Comparison of ENCODE assay signal across 8 cellular contexts in the genomic region with DNA sequence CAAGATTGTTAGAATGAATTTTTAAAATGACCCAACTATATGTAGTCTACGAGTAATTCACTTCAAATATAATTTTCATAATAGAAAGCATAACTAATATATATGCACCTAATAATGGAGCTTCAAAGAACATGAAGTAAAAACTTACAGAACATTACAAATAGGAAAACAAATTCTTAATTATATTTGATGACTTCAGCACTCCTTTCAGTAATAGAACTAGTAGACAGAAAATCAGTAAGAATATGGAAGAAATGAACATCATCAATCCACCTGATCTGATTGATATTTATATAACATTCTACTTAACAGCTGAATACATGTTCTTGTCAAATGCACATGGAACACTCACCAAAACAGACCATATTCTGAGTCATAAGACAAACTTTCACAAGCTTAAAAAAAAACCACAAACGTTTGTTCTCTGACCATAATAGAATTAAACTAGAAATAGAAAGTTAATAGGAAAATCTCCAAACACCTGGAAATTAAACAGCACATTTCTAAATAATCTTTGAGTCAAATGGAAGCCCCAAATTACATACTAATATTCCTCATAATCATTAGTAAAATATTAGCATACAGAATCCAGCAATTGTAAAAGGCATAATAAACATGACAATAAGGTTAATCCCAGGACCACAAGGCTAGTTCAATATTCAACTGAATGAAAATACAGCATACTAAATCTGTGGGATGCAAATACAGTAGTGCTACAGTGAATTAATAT. TPM values are rescaled to one million over a fixed set of nuclear protein-coding genes. Genes with fewer than 3 reads are reported as not detected.
DNase-seq lines count a peak whose midpoint lies in the region; ATAC-seq and TF ChIP-seq lines count a peak whose summit lies in the region.

No MANE protein-coding gene starts in this region.

- H3K27ac ChIP-seq in HL-60 (replicated peaks) (peak overlapping the region; percentile 33), suprapubic skin (no peak overlapping the region)

- WGBS in suprapubic skin: 51% methylated on average over 2 of the region's 2 CpGs

- peak; percentile 87 for ATAC-seq in GM21423 (IDR thresholded peaks at IDR 0.05; ENCODE audit: unreplicated experiment)

- DNase-seq in AML-193 (lab: John Stamatoyannopoulos, UW): peak; percentile 57 to 66
- DNase-seq in HL-60 (ENCODE audit: low read depth in 1 of 2, low spot score in 1 of 2): peak in 1 of 2 experiments; percentile 42
- DNase-seq in epithelial cell of proximal tubule (ENCODE audit: low read depth): peak; percentile 48
- DNase-seq in stimulated activated CD4-positive, alpha-beta T cell treated with anti-CD3 and anti-CD28 coated beads, Interleukin-4, amount 100 ng/mL, for 24 hours: no peak
- no peak for DNase-seq in medulla oblongata (ENCODE audit: extremely low spot score)
- no peak for DNase-seq in suprapubic skin (ENCODE audit: low spot score in 2 of 2)
- DNase-seq in ureter (ENCODE audit: low spot score): no peak

- H3K36me3 ChIP-seq in suprapubic skin: no peaks in the 10 kb centered on the region

- H3K9me3 ChIP-seq in suprapubic skin: no peaks in the 10 kb centered on the region

- no peaks in the 10 kb centered on the region for H3K27me3 ChIP-seq in HL-60 (ENCODE audit: insufficient read depth, poor library complexity, severe bottlenecking)
- no peaks in the 10 kb centered on the region for H3K27me3 ChIP-seq in suprapubic skin

- TF ChIP-seq EP300 in suprapubic skin (IDR thresholded peaks at IDR 0.05): no peak

- peaks cover under 1% of the 10 kb centered on the region for H3K4me1 ChIP-seq in suprapubic skin

- no peak overlapping the region for H3K4me3 ChIP-seq in HL-60 (replicated peaks; ENCODE audit: insufficient read depth, low read length)
- H3K4me3 ChIP-seq in epithelial cell of proximal tubule (ENCODE audit: low read depth, low read length): no peak overlapping the region
- no peak overlapping the region for H3K4me3 ChIP-seq in suprapubic skin

- TF ChIP-seq CTCF in HL-60 (IDR thresholded peaks at IDR 0.05; ENCODE audit: insufficient read depth, low read length): no peak
- TF ChIP-seq CTCF in epithelial cell of proximal tubule (conservative IDR thresholded peaks at IDR 0.05; ENCODE audit: low read depth, low read length): no peak
- no peak for TF ChIP-seq CTCF in suprapubic skin (IDR thresholded peaks at IDR 0.05)

- no peak for TF ChIP-seq POLR2A in suprapubic skin (IDR thresholded peaks at IDR 0.05)

RNA-seq across cellular contexts. Expression of a gene that starts 48.0 kb away (rescaled TPM):
- total RNA-seq in epithelial cell of proximal tubule (7.0 and 7.3 TPM in 2 replicates), suprapubic skin (10 to 100 TPM; 32.2 to 94.9 (median 41.0) TPM), ureter (77.2 TPM)

Comparison
In these comparisons a context has a peak if more than half of its experiments do, and no peak if none do; other contexts are left out.
1. DNase-seq: peak in AML-193 (2 of 2) and epithelial cell of proximal tubule (single experiment); none in stimulated activated CD4-positive, alpha-beta T cell treated with anti-CD3 and anti-CD28 coated beads, Interleukin-4, amount 100 ng/mL, for 24 hours (single experiment), medulla oblongata (single experiment), suprapubic skin (0 of 2) and ureter (single experiment).